8 cellular contexts compared by ENCODE assay signal in genomic region chr17:28948873-28949184, GRCh38. TPM values are rescaled to one million over a fixed set of nuclear protein-coding genes. Genes with fewer than 3 reads are reported as not detected.
DNase-seq lines count a peak whose midpoint lies in the region; ATAC-seq, FAIRE-seq and TF ChIP-seq lines count a peak whose summit lies in the region.

No MANE protein-coding gene starts in this region.

- TF ChIP-seq CTCF in AG04449 (IDR thresholded peaks at IDR 0.05; ENCODE audit: insufficient read depth, low read length, missing control alignments) = no peak
- TF ChIP-seq CTCF in cardiac fibroblast (IDR thresholded peaks at IDR 0.05; ENCODE audit: low read depth, low read length) = no peak
- no peak for TF ChIP-seq CTCF in mucosa of descending colon (IDR thresholded peaks at IDR 0.05)

- no peak for DNase-seq in AG04449 (ENCODE audit: low read depth, low spot score)
- DNase-seq in cardiac fibroblast (ENCODE audit: low read depth in 2 of 2) = no peak
- DNase-seq in mucosa of descending colon = no peak
- no peak for DNase-seq in urothelium cell line (ENCODE audit: low spot score)
- DNase-seq in activated CD4-positive, CD25-positive, alpha-beta regulatory T cell treated with anti-CD3 and anti-CD28 coated beads, Interleukin-2, amount 50 U/mL, for 72 hours = no peak
- DNase-seq in AG08395 (ENCODE audit: low spot score) = no peak
- no peak for DNase-seq in activated gamma-delta T cell treated with Interleukin-2 at 50 U/mL for 16 hours

- H3K4me1 ChIP-seq in HUES64 (ENCODE audit: insufficient read depth, low read length) (peaks cover 20% of the 10 kb centered on the region), mucosa of descending colon (ENCODE audit: low read depth) (peaks cover 26% of the 10 kb centered on the region)

- WGBS in HUES64 = 1% methylated on average over 15 of the region's 15 CpGs

- peak overlapping the region; percentile 89 for H3K4me3 ChIP-seq in AG04449 (ENCODE audit: low read depth, low read length)
- H3K4me3 ChIP-seq in HUES64 (ENCODE audit: low read length) = peak overlapping the region; percentile 63
- peak overlapping the region; percentile 85 to 95 for H3K4me3 ChIP-seq in cardiac fibroblast (replicated peaks in 1 of 2; ENCODE audit: low read depth in 2 of 2, low read length in 2 of 2)
- H3K4me3 ChIP-seq in mucosa of descending colon = peak overlapping the region; percentile 54

- ATAC-seq in mucosa of descending colon = no peak

- H3K36me3 ChIP-seq in HUES64 (ENCODE audit: insufficient read depth, low read length) = peaks cover 34% of the 10 kb centered on the region
- no peaks in the 10 kb centered on the region for H3K36me3 ChIP-seq in mucosa of descending colon (ENCODE audit: low read depth)

- peak overlapping the region; percentile 86 for H3K9ac ChIP-seq in HUES64 (ENCODE audit: low read depth, low read length)

- POLR2A ChIA-PET in AG04449 (lab: Yijun Ruan, JAX) = interaction anchor here (1.0 kb wide), 1 partner anchor 202 kb away, joined by 5 read pairs; no protein-coding TSS in a partner anchor

- intact Hi-C loops in mucosa of descending colon (cut with DNase I, micrococcal nuclease) = no loop called here

- no peaks in the 10 kb centered on the region for H3K27me3 ChIP-seq in HUES64 (ENCODE audit: insufficient read depth, low read length)

- CTCF ChIA-PET in AG04449 (lab: Yijun Ruan, JAX) = interaction anchor here (0.6 to 19.7 kb wide), 8 partner anchors 11 to 287 kb away, joined by 3 to 1065 read pairs (median 3); partner anchors contain the start of genes NEK8, SDF2 and TLCD1

- H3K27ac ChIP-seq in HUES64 (ENCODE audit: low read depth, low read length) = peak overlapping the region; percentile 96

- H3K9me3 ChIP-seq in HUES64 (ENCODE audit: insufficient read depth, low read depth, low read length) (no peaks in the 10 kb centered on the region), mucosa of descending colon (no peaks in the 10 kb centered on the region)

- no peak for FAIRE-seq in urothelium cell line (lab: Jason Lieb, UNC)

RNA-seq across cellular contexts. Expression of gene PHF12, which starts 2.5 kb away (rescaled TPM):
- 27.3 TPM for polyA plus RNA-seq in HUES64 (2013, experiment 1 of 2)
- polyA plus RNA-seq in HUES64 (2013, experiment 2 of 2) = 33.0 TPM
- total RNA-seq in mucosa of descending colon = 10 to 100 TPM; 35.9 to 59.7 (median 39.2) TPM

RNA-seq across cellular contexts. Expression of gene DHRS13, which starts 46.0 kb away (rescaled TPM):
- 20.1 TPM for polyA plus RNA-seq in HUES64 (2013, experiment 1 of 2)
- 18.7 TPM for polyA plus RNA-seq in HUES64 (2013, experiment 2 of 2)
- 10 to 100 TPM in 1 of 3 donors, 1 to 10 TPM in 2; 7.1 to 10.1 (median 7.3) TPM for total RNA-seq in mucosa of descending colon

RNA-seq across cellular contexts. Expression of gene FLOT2, which starts 51.3 kb away (rescaled TPM):
- polyA plus RNA-seq in HUES64 (2013, experiment 1 of 2) = 88.0 TPM
- polyA plus RNA-seq in HUES64 (2013, experiment 2 of 2) = 93.1 TPM
- 10 to 100 TPM; 87.9 to 98.0 (median 89.8) TPM for total RNA-seq in mucosa of descending colon

RNA-seq across cellular contexts. Expression of gene SEZ6, which starts 57.0 kb away (rescaled TPM):
- 4.5 TPM for polyA plus RNA-seq in HUES64 (2013, experiment 1 of 2)
- 4.8 TPM for polyA plus RNA-seq in HUES64 (2013, experiment 2 of 2)
- total RNA-seq in mucosa of descending colon = 1 to 10 TPM in 1 of 3 donors, under 1 TPM in 1, not detected in 1; 0.31 to 1.0 TPM
